In the genomic region with DNA sequence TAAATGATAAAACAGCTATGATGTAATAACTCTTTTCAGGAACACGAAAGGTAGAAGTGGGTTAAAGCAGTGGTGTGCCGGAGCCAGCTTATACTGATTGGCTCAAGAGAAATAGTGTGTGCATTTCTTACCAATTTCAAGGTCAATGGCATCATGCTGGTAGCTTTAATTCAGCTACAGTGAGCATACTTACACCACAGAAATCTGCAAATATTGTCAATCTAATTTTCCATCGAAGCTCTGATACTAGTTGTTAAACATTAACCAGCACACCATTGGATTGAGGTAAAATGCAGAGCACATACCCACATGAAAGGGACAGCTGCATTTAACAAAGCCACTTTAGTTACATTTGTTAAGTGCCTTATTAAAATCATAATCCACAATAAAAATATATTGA, we compare ENCODE assay signal across 22 cellular contexts.
"Had no signal": no experiment of that assay in that cellular context is flagged by ENCODE, and none has a peak within 500 bp of the region (broad histone marks: within the 10 kb centered on the region; RNA-seq: fewer than 3 reads in every experiment).

No MANE protein-coding gene starts in this region.

- FAIRE-seq: RCC 7860, TTC549 had no signal

- H3K27me3 ChIP-seq: adrenal gland, breast epithelium had no signal

- DNase-seq: activated CD4-positive, alpha-beta memory T cell treated with anti-CD3 and anti-CD28 coated beads for 36 hours; activated CD4-positive, alpha-beta T cell treated with anti-CD3 and anti-CD28 coated beads, Interleukin-2, amount 10 ng/mL, durations not matched to agents 7 days and 5 days; activated CD4-positive, CD25-positive, alpha-beta regulatory T cell; activated CD8-positive, alpha-beta memory T cell treated with anti-CD3 and anti-CD28 coated beads for 24 hours; activated naive CD4-positive, alpha-beta T cell treated with anti-CD3 and anti-CD28 coated beads, Interleukin-2, amount 50 U/mL, for 16 hours; activated naive CD8-positive, alpha-beta T cell treated with anti-CD3 and anti-CD28 coated beads, Interleukin-2, amount 10 ng/mL, durations not matched to agents 7 days and 5 days; adrenal gland; anterior cingulate cortex; caudate nucleus; KG1; NCI-H1092; NCI-H1417; NCI-H2171; NCI-H345; NCI-H510A treated with DMSO at 0.1 percent for 48 hours; NCI-H69; SHP77 treated with DMSO at 0.1 percent for 48 hours; T-helper 17 cell; T1000 had no signal

- H3K27ac ChIP-seq: adrenal gland, breast epithelium had no signal

- H3K4me1 ChIP-seq: adrenal gland, breast epithelium had no signal

- H3K9me3 ChIP-seq: adrenal gland, breast epithelium had no signal

- ATAC-seq: T-helper 17 cell had no signal

- H3K4me3 ChIP-seq: adrenal gland, breast epithelium had no signal

- H3K36me3 ChIP-seq: adrenal gland, breast epithelium had no signal
